Comparison of ENCODE assay signal across 9 cellular contexts in genomic region chr10:79270471-79271246, GRCh38.
A peak's percentile ranks its signal among the peaks of the same experiment; 100 is the strongest.
DNase-seq lines count a peak whose midpoint lies in the region; ATAC-seq and TF ChIP-seq lines count a peak whose summit lies in the region.
"Had no signal": no experiment of that assay in that cellular context is flagged by ENCODE, and none has a peak within 500 bp of the region (broad histone marks: within the 10 kb centered on the region; RNA-seq: fewer than 3 reads in every experiment).

No MANE protein-coding gene starts in this region.

- no peaks in the 10 kb centered on the region for H3K9me3 ChIP-seq in CD4-positive, CD25-positive, alpha-beta regulatory T cell (ENCODE audit: control insufficient read depth in 2 of 2, low read length in 2 of 2)
- H3K9me3 ChIP-seq in heart left ventricle (no peaks in the 10 kb centered on the region), sigmoid colon (no peaks in the 10 kb centered on the region)

- H3K36me3 ChIP-seq in CD4-positive, CD25-positive, alpha-beta regulatory T cell (ENCODE audit: control insufficient read depth, insufficient read depth, low read length): no peaks in the 10 kb centered on the region
- H3K36me3 ChIP-seq in heart left ventricle (peaks cover 0 to 13% (median 0%) of the 10 kb centered on the region in 9 donors), sigmoid colon (no peaks in the 10 kb centered on the region)

- no peak for ATAC-seq in CD4-positive, CD25-positive, alpha-beta regulatory T cell (ENCODE audit: low read depth in 2 of 2)
- ATAC-seq in heart left ventricle: no peak

- WGBS in heart left ventricle, 4 donors: 48 to 56% (median 53%) methylated on average over 13 to 16 of the region's 16 CpGs
- WGBS in sigmoid colon, 2 donors: 75 to 90% methylated on average over 16 of the region's 16 CpGs

- H3K9me3 Mint-ChIP-seq in CD4-positive, CD25-positive, alpha-beta regulatory T cell: no peaks in the 10 kb centered on the region

- intact Hi-C loops in heart left ventricle (cut with DNase I) (loop anchor here in 2 of 10 donors (10.0 kb wide), 1 partner anchor 46 kb away; no protein-coding TSS in a partner anchor), sigmoid colon (cut with DNase I) (loop anchor here (5.0 kb wide), 1 partner anchor 177 kb away; the partner anchor contains the start of gene ZCCHC24)

- CTCF ChIA-PET in HEK293T (lab: Yijun Ruan, JAX): no interaction called here

- POLR2A ChIA-PET in HEK293T (lab: Yijun Ruan, JAX): no interaction called here

- no peak overlapping the region for H3K27ac ChIP-seq in CD4-positive, CD25-positive, alpha-beta regulatory T cell (ENCODE audit: insufficient read depth, low read length, poor library complexity, severe bottlenecking)
- H3K27ac ChIP-seq in heart left ventricle (peak overlapping the region in 8 of 12 donors; percentile 15 to 97 (median 55)), sigmoid colon (peak overlapping the region; percentile 9 to 96 (median 90))

- TF ChIP-seq CTCF in heart left ventricle (IDR thresholded peaks at IDR 0.05) (no peak), sigmoid colon (IDR thresholded peaks at IDR 0.05) (no peak)

- no peak overlapping the region for H3K4me3 ChIP-seq in CD4-positive, CD25-positive, alpha-beta regulatory T cell (ENCODE audit: low read depth, low read length)
- no peak overlapping the region for H3K4me3 ChIP-seq in heart left ventricle
- H3K4me3 ChIP-seq in sigmoid colon: no peak overlapping the region

- H3K4me1 Mint-ChIP-seq in CD4-positive, CD25-positive, alpha-beta regulatory T cell: peaks cover 0 to 37% (median 26%) of the 10 kb centered on the region in 4 donors

- peaks cover 11% of the 10 kb centered on the region for H3K4me1 ChIP-seq in CD4-positive, CD25-positive, alpha-beta regulatory T cell (ENCODE audit: control insufficient read depth, insufficient read depth, low read length, poor library complexity, severe bottlenecking)
- H3K4me1 ChIP-seq in heart left ventricle (peaks cover 40 to 100% (median 96%) of the 10 kb centered on the region in 12 donors), sigmoid colon (peaks cover 0 to 100% (median 99%) of the 10 kb centered on the region in 4 donors)

- H3K36me3 Mint-ChIP-seq in CD4-positive, CD25-positive, alpha-beta regulatory T cell: no peaks in the 10 kb centered on the region

- H3K27me3 Mint-ChIP-seq in CD4-positive, CD25-positive, alpha-beta regulatory T cell: no peaks in the 10 kb centered on the region

- TF ChIP-seq EP300 in sigmoid colon (IDR thresholded peaks at IDR 0.05): no peak

- H3K4me3 Mint-ChIP-seq in CD4-positive, CD25-positive, alpha-beta regulatory T cell: no peak overlapping the region

- peak overlapping the region; percentile 52 to 75 (median 52) for H3K27ac Mint-ChIP-seq in CD4-positive, CD25-positive, alpha-beta regulatory T cell

- DNase-seq in CD4-positive, CD25-positive, alpha-beta regulatory T cell: no peak
- DNase-seq in SIG-M5 (lab: John Stamatoyannopoulos, UW) (peak; percentile 5), heart left ventricle (peak in 1 of 5 donors; percentile 68), sigmoid colon (peak; percentile 84), mesenteric fat pad (ENCODE audit: low spot score) (no peak), HEK293T (ENCODE audit: extremely low spot score) (no peak), NCI-H1930 (lab: John Stamatoyannopoulos, UW) (no peak), erythroblast (lab: John Stamatoyannopoulos, UW) (no peak)
- DNase-seq: DMS153 had no signal

- H3K27me3 ChIP-seq in CD4-positive, CD25-positive, alpha-beta regulatory T cell (ENCODE audit: control insufficient read depth, insufficient read depth, low read length): no peaks in the 10 kb centered on the region
- H3K27me3 ChIP-seq in heart left ventricle (no peaks in the 10 kb centered on the region), sigmoid colon (no peaks in the 10 kb centered on the region)

- TF ChIP-seq POLR2A in heart left ventricle (IDR thresholded peaks at IDR 0.05): no peak
- TF ChIP-seq POLR2A in sigmoid colon (IDR thresholded peaks at IDR 0.05): no peak
- no peak for TF ChIP-seq POLR2A in erythroblast (IDR thresholded peaks at IDR 0.05; ENCODE audit: low read length)

TF ChIP-seq in HEK293T, 16 proteins besides CTCF, POLR2A, EP300 and RAD21:
- no peak for TF ChIP-seq ARNT (IDR thresholded peaks at IDR 0.05)
- TF ChIP-seq BHLHE40 (IDR thresholded peaks at IDR 0.05; ENCODE audit: borderline replicate concordance): no peak
- TF ChIP-seq ELF4 (IDR thresholded peaks at IDR 0.05): no peak
- no peak for TF ChIP-seq FOXM1 (IDR thresholded peaks at IDR 0.05; ENCODE audit: borderline replicate concordance)
- TF ChIP-seq FOXK2 (IDR thresholded peaks at IDR 0.05): no peak
- TF ChIP-seq CTBP1 (IDR thresholded peaks at IDR 0.05; ENCODE audit: borderline replicate concordance): no peak
- TF ChIP-seq, protein P1, sequence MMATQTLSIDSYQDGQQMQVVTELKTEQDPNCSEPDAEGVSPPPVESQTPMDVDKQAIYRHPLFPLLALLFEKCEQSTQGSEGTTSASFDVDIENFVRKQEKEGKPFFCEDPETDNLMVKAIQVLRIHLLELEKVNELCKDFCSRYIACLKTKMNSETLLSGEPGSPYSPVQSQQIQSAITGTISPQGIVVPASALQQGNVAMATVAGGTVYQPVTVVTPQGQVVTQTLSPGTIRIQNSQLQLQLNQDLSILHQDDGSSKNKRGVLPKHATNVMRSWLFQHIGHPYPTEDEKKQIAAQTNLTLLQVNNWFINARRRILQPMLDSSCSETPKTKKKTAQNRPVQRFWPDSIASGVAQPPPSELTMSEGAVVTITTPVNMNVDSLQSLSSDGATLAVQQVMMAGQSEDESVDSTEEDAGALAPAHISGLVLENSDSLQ (IDR thresholded peaks at IDR 0.05): no peak
- TF ChIP-seq HDGF (IDR thresholded peaks at IDR 0.05; ENCODE audit: borderline replicate concordance): no peak
- no peak for TF ChIP-seq ZNF384 (IDR thresholded peaks at IDR 0.05)
- no peak for TF ChIP-seq TARDBP (IDR thresholded peaks at IDR 0.05)
- TF ChIP-seq SP1 (IDR thresholded peaks at IDR 0.05): no peak
- TF ChIP-seq NFRKB (IDR thresholded peaks at IDR 0.05): no peak
- TF ChIP-seq SUZ12 (IDR thresholded peaks at IDR 0.05): no peak
- TF ChIP-seq FOXA1 (IDR thresholded peaks at IDR 0.05): no peak

Comparison
In these comparisons a context has a peak if more than half of its experiments do, and no peak if none do; other contexts are left out.
1. DNase-seq: peak in SIG-M5 (single experiment) and sigmoid colon (single experiment); none in CD4-positive, CD25-positive, alpha-beta regulatory T cell (0 of 3), mesenteric fat pad (single experiment), HEK293T (single experiment), NCI-H1930 (0 of 2) and erythroblast (0 of 2).